9 cellular contexts compared by ENCODE assay signal in the genomic region with DNA sequence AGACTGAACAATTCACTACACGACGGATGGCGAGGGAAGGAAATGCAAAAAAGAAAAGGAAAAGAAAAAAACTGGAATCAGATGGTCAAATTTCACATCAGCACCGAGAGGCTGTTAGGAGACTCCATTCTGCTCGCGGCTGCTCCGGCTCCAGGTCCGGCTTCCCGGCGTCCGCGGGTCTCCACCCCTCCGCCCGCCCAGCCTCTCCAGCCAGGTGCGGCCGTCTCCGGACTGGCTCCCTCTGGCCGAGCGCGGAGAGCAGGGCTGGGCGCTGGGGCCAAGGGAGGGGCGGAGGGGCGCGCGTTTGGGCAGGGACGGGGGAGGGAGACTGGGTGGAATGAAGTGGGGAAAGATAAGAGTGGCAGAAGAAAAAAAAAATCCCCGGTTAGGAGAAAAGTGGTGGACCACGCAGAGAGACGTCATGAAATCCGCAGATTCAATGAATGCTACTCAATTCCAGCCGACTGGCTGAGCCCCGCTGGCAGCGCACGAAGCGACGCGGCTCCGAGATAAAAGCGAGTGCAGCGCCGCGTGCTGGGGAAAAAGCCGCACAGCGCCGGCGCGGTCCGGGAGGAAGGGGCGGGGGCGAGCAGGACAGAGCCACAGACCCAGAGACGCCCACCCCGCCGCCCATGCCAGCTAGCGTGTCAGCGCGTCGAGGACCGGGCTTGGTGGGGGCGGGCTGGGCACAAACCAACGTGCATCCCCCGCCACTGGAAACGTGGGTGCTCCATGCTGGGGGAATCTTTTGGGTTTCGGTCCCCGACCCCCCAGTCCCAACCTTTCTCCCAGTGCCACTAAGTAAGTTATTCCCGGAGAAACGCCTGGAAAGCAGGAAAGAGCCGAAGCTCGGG. TPM values are rescaled to one million over a fixed set of nuclear protein-coding genes. Genes with fewer than 3 reads are reported as not detected.
DNase-seq lines count a peak whose midpoint lies in the region; ATAC-seq and TF ChIP-seq lines count a peak whose summit lies in the region.
"Had no signal": no experiment of that assay in that cellular context is flagged by ENCODE, and none has a peak within 500 bp of the region (broad histone marks: within the 10 kb centered on the region; RNA-seq: fewer than 3 reads in every experiment).

A gene with protein sequence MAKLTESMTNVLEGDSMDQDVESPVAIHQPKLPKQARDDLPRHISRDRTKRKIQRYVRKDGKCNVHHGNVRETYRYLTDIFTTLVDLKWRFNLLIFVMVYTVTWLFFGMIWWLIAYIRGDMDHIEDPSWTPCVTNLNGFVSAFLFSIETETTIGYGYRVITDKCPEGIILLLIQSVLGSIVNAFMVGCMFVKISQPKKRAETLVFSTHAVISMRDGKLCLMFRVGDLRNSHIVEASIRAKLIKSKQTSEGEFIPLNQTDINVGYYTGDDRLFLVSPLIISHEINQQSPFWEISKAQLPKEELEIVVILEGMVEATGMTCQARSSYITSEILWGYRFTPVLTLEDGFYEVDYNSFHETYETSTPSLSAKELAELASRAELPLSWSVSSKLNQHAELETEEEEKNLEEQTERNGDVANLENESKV (minus strand): TSS at position 517 of the 854 bp plus-strand sequence. CDS start 75,775 bp downstream, outside the sequence.

- H3K4me3 ChIP-seq in lung: no peak within 1 kb of the TSS

- peak; percentile 55 for DNase-seq in activated CD8-positive, alpha-beta memory T cell treated with anti-CD3 and anti-CD28 coated beads, Interleukin-2, amount 50 U/mL, for 48 hours
- DNase-seq in activated CD8-positive, alpha-beta memory T cell treated with anti-CD3 and anti-CD28 coated beads, Interleukin-2, amount 10 ng/mL, durations not matched to agents 7 days and 5 days: no peak
- DNase-seq in NCI-H510A treated with DMSO at 0.1 percent for 48 hours (lab: John Stamatoyannopoulos, UW) (peak; percentile 83), dermis blood vessel endothelial cell (peak; percentile 67), lung (ENCODE audit: low spot score) (no peak), putamen (ENCODE audit: low spot score) (no peak)
- DNase-seq in stimulated activated naive CD4-positive, alpha-beta T cell treated with Interleukin-2 at 50 U/mL for 16 hours (lab: John Stamatoyannopoulos, UW): no peak
- DNase-seq: activated T-cell treated with anti-CD3 and anti-CD28 coated beads, Interleukin-2, amount 50 U/mL, for 4 hours had no signal

- CTCF ChIA-PET in activated CD8-positive, alpha-beta memory T cell treated with anti-CD3 and anti-CD28 coated beads, Interleukin-2, amount 10 ng/mL, durations not matched to agents 7 days and 5 days (lab: Charles Lee): no interaction called here

- H3K4me1 Mint-ChIP-seq in activated CD8-positive, alpha-beta memory T cell treated with anti-CD3 and anti-CD28 coated beads, Interleukin-2, amount 10 ng/mL, durations not matched to agents 7 days and 5 days: no peaks in the 10 kb centered on the region

- no peak within 1 kb of the TSS for H3K27ac ChIP-seq in lung (ENCODE audit: low read depth in 1 of 2, low read length in 1 of 2)

- H3K27me3 ChIP-seq in lung (ENCODE audit: control insufficient read depth, insufficient read depth): peaks cover 6% of the 10 kb centered on the region

- H3K27ac Mint-ChIP-seq in activated CD8-positive, alpha-beta memory T cell treated with anti-CD3 and anti-CD28 coated beads, Interleukin-2, amount 10 ng/mL, durations not matched to agents 7 days and 5 days: no peak within 1 kb of the TSS

- peaks cover 2% of the 10 kb centered on the region for H3K9me3 Mint-ChIP-seq in activated CD8-positive, alpha-beta memory T cell treated with anti-CD3 and anti-CD28 coated beads, Interleukin-2, amount 10 ng/mL, durations not matched to agents 7 days and 5 days (ENCODE audit: low read depth)
- H3K9me3 Mint-ChIP-seq: activated T-cell treated with anti-CD3 and anti-CD28 coated beads, Interleukin-2, amount 50 U/mL, for 4 hours had no signal

- H3K36me3 Mint-ChIP-seq in activated CD8-positive, alpha-beta memory T cell treated with anti-CD3 and anti-CD28 coated beads, Interleukin-2, amount 10 ng/mL, durations not matched to agents 7 days and 5 days: peaks cover 2% of the 10 kb centered on the region

- 1 to 2% methylated on average over 57 to 68 of the region's 68 CpGs for WGBS in lung, 2 donors

- no peak for ATAC-seq in activated CD8-positive, alpha-beta memory T cell treated with anti-CD3 and anti-CD28 coated beads, Interleukin-2, amount 10 ng/mL, durations not matched to agents 7 days and 5 days
- peak; percentile 72 for ATAC-seq in lung (ENCODE audit: insufficient read depth, low FRiP score)
- ATAC-seq in HG03159 (IDR thresholded peaks at IDR 0.05; ENCODE audit: unreplicated experiment): no peak

- peaks cover 4 to 6% of the 10 kb centered on the region in 2 donors for H3K4me1 ChIP-seq in lung (ENCODE audit: control insufficient read depth in 2 of 2, insufficient read depth in 2 of 2, low read length in 2 of 2)

- H3K36me3 ChIP-seq in lung (ENCODE audit: control insufficient read depth in 2 of 2, insufficient read depth in 2 of 2, low read length in 2 of 2): no peaks in the 10 kb centered on the region

- H3K9me3 ChIP-seq in lung (ENCODE audit: control insufficient read depth in 2 of 2, insufficient read depth in 1 of 2, low read length in 1 of 2): peaks cover 0 to 9% of the 10 kb centered on the region in 2 donors

- H3K4me3 Mint-ChIP-seq in activated CD8-positive, alpha-beta memory T cell treated with anti-CD3 and anti-CD28 coated beads, Interleukin-2, amount 10 ng/mL, durations not matched to agents 7 days and 5 days: no peak within 1 kb of the TSS
- H3K4me3 Mint-ChIP-seq: activated T-cell treated with anti-CD3 and anti-CD28 coated beads, Interleukin-2, amount 50 U/mL, for 4 hours had no signal

- peaks cover 43% of the 10 kb centered on the region for H3K27me3 Mint-ChIP-seq in activated CD8-positive, alpha-beta memory T cell treated with anti-CD3 and anti-CD28 coated beads, Interleukin-2, amount 10 ng/mL, durations not matched to agents 7 days and 5 days

- peak; percentile 26 for TF ChIP-seq CTCF in lung (IDR thresholded peaks at IDR 0.05; ENCODE audit: control extremely low read depth, extremely low read depth)

RNA-seq across cellular contexts. Expression of the gene that starts here (rescaled TPM):
- not detected for total RNA-seq in activated CD8-positive, alpha-beta memory T cell treated with anti-CD3 and anti-CD28 coated beads, Interleukin-2, amount 10 ng/mL, durations not matched to agents 7 days and 5 days
- total RNA-seq in dermis blood vessel endothelial cell (under 0.01 TPM in 1 of 2 replicates, not detected in the other), lung (under 1 TPM; 0.03 to 0.31 TPM)
- polyA plus RNA-seq in lung: under 1 TPM; 0.01 to 0.02 TPM
- total RNA-seq: activated T-cell treated with anti-CD3 and anti-CD28 coated beads, Interleukin-2, amount 50 U/mL, for 4 hours had no signal

Comparison
In these comparisons a context has a peak if more than half of its experiments do, and no peak if none do; other contexts are left out.
1. DNase-seq: peak in activated CD8-positive, alpha-beta memory T cell treated with anti-CD3 and anti-CD28 coated beads, Interleukin-2, amount 50 U/mL, for 48 hours (single experiment) and NCI-H510A treated with DMSO at 0.1 percent for 48 hours (single experiment); none in activated CD8-positive, alpha-beta memory T cell treated with anti-CD3 and anti-CD28 coated beads, Interleukin-2, amount 10 ng/mL, durations not matched to agents 7 days and 5 days (single experiment), lung (single experiment), stimulated activated naive CD4-positive, alpha-beta T cell treated with Interleukin-2 at 50 U/mL for 16 hours (single experiment) and putamen (single experiment).
2. Peak in DNase-seq in dermis blood vessel endothelial cell; RNA of the gene not detected or under 1 TPM.
3. Peak in ATAC-seq in lung; RNA of the gene not detected or under 1 TPM.